1 cellular context compared by ENCODE assay signal in genomic region chr12:131783915-131784541, GRCh38.
TF ChIP-seq lines count a peak whose summit lies in the region.

No MANE protein-coding gene starts in this region.

TF ChIP-seq in GM23338, 12 proteins besides CTCF, POLR2A, EP300 and RAD21 (continued from another document):
- no peak for TF ChIP-seq ZNF462 (CRISPR knock-in tag; IDR thresholded peaks at IDR 0.05)
- TF ChIP-seq ZNF331 (CRISPR knock-in tag; IDR thresholded peaks at IDR 0.05; ENCODE audit: low read depth) = no peak
- TF ChIP-seq STAT1 (IDR thresholded peaks at IDR 0.05; ENCODE audit: unreplicated experiment) = no peak
TF ChIP-seq in GM23338: peak in this region for 0.
